Comparison of ENCODE assay signal across 11 cellular contexts in genomic region chr6:116764557-116764960, GRCh38. TPM values are rescaled to one million over a fixed set of nuclear protein-coding genes. Genes with fewer than 3 reads are reported as not detected.
DNase-seq lines count a peak whose midpoint lies in the region; ATAC-seq and TF ChIP-seq lines count a peak whose summit lies in the region.
"Had no signal": no experiment of that assay in that cellular context is flagged by ENCODE, and none has a peak within 500 bp of the region (broad histone marks: within the 10 kb centered on the region; RNA-seq: fewer than 3 reads in every experiment).

No MANE protein-coding gene starts in this region.

- H3K27me3 Mint-ChIP-seq in type B pancreatic cell, result peaks cover 64% of the 10 kb centered on the region

- H3K27ac ChIP-seq in esophagus (ENCODE audit: low read depth in 2 of 2, low read length in 1 of 2), result peak overlapping the region in 1 of 2 donors; percentile 21

- peaks cover 3 to 11% of the 10 kb centered on the region in 2 donors for H3K4me1 ChIP-seq in esophagus (ENCODE audit: control insufficient read depth in 2 of 2, insufficient read depth in 2 of 2, low read length in 1 of 2)
- H3K4me1 ChIP-seq in mucosa of descending colon (ENCODE audit: low read depth), result peaks cover 2% of the 10 kb centered on the region
- H3K4me1 ChIP-seq in HAP-1, result peaks cover 8% of the 10 kb centered on the region
- H3K4me1 ChIP-seq: A549 had no signal

- in situ Hi-C loops in HAP-1 (cut with MboI; ENCODE audit: low sequenced_read_pairs), result no loop called here

- peak overlapping the region; percentile 82 for H3K4me3 Mint-ChIP-seq in type B pancreatic cell

- H3K9me3 ChIP-seq in esophagus (ENCODE audit: control insufficient read depth in 2 of 2, insufficient read depth in 1 of 2, low read depth in 1 of 2, low read length in 1 of 2) (no peaks in the 10 kb centered on the region), mucosa of descending colon (no peaks in the 10 kb centered on the region), HAP-1 (no peaks in the 10 kb centered on the region)
- H3K9me3 ChIP-seq: A549 had no signal

- H3K36me3 ChIP-seq in esophagus (ENCODE audit: control insufficient read depth in 2 of 2, insufficient read depth in 2 of 2, low read length in 1 of 2), result no peaks in the 10 kb centered on the region
- H3K36me3 ChIP-seq in mucosa of descending colon (ENCODE audit: low read depth), result no peaks in the 10 kb centered on the region
- no peaks in the 10 kb centered on the region for H3K36me3 ChIP-seq in HAP-1 (replicated peaks)

- H3K27ac Mint-ChIP-seq in type B pancreatic cell, result no peak overlapping the region
- H3K27ac Mint-ChIP-seq: memory B cell had no signal

- DNase-seq in activated CD4-positive, alpha-beta T cell treated with anti-CD3 and anti-CD28 coated beads for 48 hours, result peak; percentile 6
- no peak for DNase-seq in activated CD4-positive, alpha-beta T cell treated with anti-CD3 and anti-CD28 coated beads for 1 hour
- DNase-seq in mucosa of descending colon, result no peak
- DNase-seq in type B pancreatic cell (ENCODE audit: extremely low spot score, unreplicated experiment), result no peak
- DNase-seq in HAP-1 (ENCODE audit: low spot score in 2 of 2), result no peak
- no peak for DNase-seq in HT-29 (ENCODE audit: low spot score)
- no peak for DNase-seq in activated CD4-positive, CD25-positive, alpha-beta regulatory T cell treated with anti-CD3 and anti-CD28 coated beads, Interleukin-2, amount 50 U/mL, for 72 hours
- DNase-seq: NCI-H1048 had no signal

- TF ChIP-seq CTCF in mucosa of descending colon (IDR thresholded peaks at IDR 0.05), result no peak
- no peak for TF ChIP-seq CTCF in type B pancreatic cell (conservative IDR thresholded peaks at IDR 0.05)

- intact Hi-C loops in mucosa of descending colon (cut with DNase I, micrococcal nuclease), result no loop called here

- peak overlapping the region; percentile 47 to 53 for H3K4me3 ChIP-seq in esophagus (ENCODE audit: low read depth in 1 of 2, low read length in 2 of 2)
- no peak overlapping the region for H3K4me3 ChIP-seq in mucosa of descending colon
- H3K4me3 ChIP-seq in HAP-1, result no peak overlapping the region

- peaks cover 6 to 7% of the 10 kb centered on the region in 2 donors for H3K27me3 ChIP-seq in esophagus (ENCODE audit: control insufficient read depth in 1 of 2, insufficient read depth in 2 of 2, low read length in 2 of 2)
- no peaks in the 10 kb centered on the region; the same call in 1 of the 2 replicates for H3K27me3 ChIP-seq in HAP-1 (ENCODE audit: low read depth)

- H3K36me3 Mint-ChIP-seq in type B pancreatic cell, result no peaks in the 10 kb centered on the region

- WGBS in esophagus, 2 donors, result 45 to 48% methylated on average over 24 of the region's 24 CpGs

- H3K9me3 Mint-ChIP-seq in type B pancreatic cell, result no peaks in the 10 kb centered on the region
- H3K9me3 Mint-ChIP-seq: memory B cell had no signal

- ATAC-seq in mucosa of descending colon, result peak; percentile 10

- H3K4me1 Mint-ChIP-seq in type B pancreatic cell (ENCODE audit: unreplicated experiment), result peaks cover 19% of the 10 kb centered on the region

RNA-seq across cellular contexts. Expression of gene FAM162B, which starts 1.0 kb away (rescaled TPM):
- 1 to 10 TPM in 1 of 2 donors, under 1 TPM in 1; 0.71 to 1.6 TPM for polyA plus RNA-seq in esophagus
- total RNA-seq in mucosa of descending colon (under 1 TPM in 2 of 3 donors, not detected in 1; 0.76 to 0.96 TPM), type B pancreatic cell (ENCODE audit: low replicate concordance) (1.8 and 3.5 TPM in 2 replicates)
- total RNA-seq in HT-29 (2014; rRNA removed; shearing (Covaris generic)), result not detected in 2 replicates

Comparison
In these comparisons a context has a peak if more than half of its experiments do, and no peak if none do; other contexts are left out.
1. H3K4me3 ChIP-seq: peak in esophagus (2 of 2); none in mucosa of descending colon (single experiment) and HAP-1 (single experiment).